ENCODE assay signal across 1 cellular context in the genomic region with DNA sequence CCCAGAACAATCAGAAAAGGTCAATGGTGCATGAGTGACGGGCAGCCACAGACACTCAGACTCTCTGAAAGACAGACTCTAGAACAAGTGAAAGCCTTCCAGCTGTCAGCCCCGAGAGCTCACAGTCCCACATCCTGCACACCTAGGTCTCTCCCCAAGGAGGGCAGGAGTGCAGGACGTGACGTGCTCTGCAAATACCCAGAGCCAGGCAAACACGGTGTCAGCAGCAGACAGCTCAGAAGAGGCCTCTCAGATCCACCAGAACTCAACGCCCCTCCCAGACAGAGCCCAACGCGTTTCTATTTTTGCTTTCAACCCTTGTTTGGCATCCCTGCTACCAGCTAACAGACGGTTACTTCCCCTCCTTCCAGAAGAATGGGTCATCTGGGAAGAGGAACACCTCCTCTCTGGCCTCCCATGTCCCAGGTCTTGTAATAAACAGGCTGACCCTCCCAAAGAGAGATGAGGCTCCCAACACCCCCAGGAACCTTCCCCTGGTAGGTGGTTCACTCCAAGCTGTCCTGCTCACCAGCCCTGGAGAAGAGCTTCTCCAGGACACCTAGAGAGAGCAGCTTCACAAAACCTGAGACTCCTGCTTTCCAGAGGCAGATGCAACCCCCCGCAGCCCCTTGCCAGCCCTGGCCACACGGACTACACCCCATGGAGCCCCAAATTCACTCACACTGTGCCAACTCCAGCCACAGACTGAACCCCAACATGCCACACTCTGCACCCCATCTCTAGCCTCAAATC.
TF ChIP-seq lines count a peak whose summit lies in the region.

No MANE protein-coding gene starts in this region.

TF ChIP-seq in GM23338, 12 proteins besides CTCF, POLR2A, EP300 and RAD21 (continued from another document):
- TF ChIP-seq, protein P1, sequence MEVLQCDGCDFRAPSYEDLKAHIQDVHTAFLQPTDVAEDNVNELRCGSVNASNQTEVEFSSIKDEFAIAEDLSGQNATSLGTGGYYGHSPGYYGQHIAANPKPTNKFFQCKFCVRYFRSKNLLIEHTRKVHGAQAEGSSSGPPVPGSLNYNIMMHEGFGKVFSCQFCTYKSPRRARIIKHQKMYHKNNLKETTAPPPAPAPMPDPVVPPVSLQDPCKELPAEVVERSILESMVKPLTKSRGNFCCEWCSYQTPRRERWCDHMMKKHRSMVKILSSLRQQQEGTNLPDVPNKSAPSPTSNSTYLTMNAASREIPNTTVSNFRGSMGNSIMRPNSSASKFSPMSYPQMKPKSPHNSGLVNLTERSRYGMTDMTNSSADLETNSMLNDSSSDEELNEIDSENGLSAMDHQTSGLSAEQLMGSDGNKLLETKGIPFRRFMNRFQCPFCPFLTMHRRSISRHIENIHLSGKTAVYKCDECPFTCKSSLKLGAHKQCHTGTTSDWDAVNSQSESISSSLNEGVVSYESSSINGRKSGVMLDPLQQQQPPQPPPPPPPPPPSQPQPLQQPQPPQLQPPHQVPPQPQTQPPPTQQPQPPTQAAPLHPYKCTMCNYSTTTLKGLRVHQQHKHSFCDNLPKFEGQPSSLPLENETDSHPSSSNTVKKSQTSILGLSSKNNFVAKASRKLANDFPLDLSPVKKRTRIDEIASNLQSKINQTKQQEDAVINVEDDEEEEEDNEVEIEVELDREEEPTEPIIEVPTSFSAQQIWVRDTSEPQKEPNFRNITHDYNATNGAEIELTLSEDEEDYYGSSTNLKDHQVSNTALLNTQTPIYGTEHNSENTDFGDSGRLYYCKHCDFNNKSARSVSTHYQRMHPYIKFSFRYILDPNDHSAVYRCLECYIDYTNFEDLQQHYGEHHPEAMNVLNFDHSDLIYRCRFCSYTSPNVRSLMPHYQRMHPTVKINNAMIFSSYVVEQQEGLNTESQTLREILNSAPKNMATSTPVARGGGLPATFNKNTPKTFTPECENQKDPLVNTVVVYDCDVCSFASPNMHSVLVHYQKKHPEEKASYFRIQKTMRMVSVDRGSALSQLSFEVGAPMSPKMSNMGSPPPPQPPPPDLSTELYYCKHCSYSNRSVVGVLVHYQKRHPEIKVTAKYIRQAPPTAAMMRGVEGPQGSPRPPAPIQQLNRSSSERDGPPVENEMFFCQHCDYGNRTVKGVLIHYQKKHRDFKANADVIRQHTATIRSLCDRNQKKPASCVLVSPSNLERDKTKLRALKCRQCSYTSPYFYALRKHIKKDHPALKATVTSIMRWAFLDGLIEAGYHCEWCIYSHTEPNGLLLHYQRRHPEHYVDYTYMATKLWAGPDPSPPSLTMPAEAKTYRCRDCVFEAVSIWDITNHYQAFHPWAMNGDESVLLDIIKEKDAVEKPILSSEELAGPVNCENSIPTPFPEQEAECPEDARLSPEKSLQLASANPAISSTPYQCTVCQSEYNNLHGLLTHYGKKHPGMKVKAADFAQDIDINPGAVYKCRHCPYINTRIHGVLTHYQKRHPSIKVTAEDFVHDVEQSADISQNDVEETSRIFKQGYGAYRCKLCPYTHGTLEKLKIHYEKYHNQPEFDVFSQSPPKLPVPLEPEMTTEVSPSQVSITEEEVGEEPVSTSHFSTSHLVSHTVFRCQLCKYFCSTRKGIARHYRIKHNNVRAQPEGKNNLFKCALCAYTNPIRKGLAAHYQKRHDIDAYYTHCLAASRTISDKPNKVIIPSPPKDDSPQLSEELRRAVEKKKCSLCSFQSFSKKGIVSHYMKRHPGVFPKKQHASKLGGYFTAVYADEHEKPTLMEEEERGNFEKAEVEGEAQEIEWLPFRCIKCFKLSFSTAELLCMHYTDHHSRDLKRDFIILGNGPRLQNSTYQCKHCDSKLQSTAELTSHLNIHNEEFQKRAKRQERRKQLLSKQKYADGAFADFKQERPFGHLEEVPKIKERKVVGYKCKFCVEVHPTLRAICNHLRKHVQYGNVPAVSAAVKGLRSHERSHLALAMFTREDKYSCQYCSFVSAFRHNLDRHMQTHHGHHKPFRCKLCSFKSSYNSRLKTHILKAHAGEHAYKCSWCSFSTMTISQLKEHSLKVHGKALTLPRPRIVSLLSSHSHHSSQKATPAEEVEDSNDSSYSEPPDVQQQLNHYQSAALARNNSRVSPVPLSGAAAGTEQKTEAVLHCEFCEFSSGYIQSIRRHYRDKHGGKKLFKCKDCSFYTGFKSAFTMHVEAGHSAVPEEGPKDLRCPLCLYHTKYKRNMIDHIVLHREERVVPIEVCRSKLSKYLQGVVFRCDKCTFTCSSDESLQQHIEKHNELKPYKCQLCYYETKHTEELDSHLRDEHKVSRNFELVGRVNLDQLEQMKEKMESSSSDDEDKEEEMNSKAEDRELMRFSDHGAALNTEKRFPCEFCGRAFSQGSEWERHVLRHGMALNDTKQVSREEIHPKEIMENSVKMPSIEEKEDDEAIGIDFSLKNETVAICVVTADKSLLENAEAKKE (CRISPR knock-in tag; IDR thresholded peaks at IDR 0.05), result no peak
TF ChIP-seq in GM23338: peak in this region for 0.
